In genomic region chr10:78802406-78802805, GRCh38 we compare ENCODE assay signal across 13 cellular contexts.
DNase-seq lines count a peak whose midpoint lies in the region; TF ChIP-seq lines count a peak whose summit lies in the region.
"Had no signal": no experiment of that assay in that cellular context is flagged by ENCODE, and none has a peak within 500 bp of the region (broad histone marks: within the 10 kb centered on the region; RNA-seq: fewer than 3 reads in every experiment).

No MANE protein-coding gene starts in this region.

- DNase-seq in NCI-H446 treated with DMSO at 0.1 percent for 48 hours (lab: John Stamatoyannopoulos, UW) (peak; percentile 52), neural progenitor cell (ENCODE audit: low spot score) (no peak), tibial nerve (ENCODE audit: low spot score in 2 of 2) (no peak), T-helper 1 cell (no peak), HEK293T (ENCODE audit: extremely low spot score) (no peak), NCI-H1092 treated with DMSO at 0.1 percent for 48 hours (lab: John Stamatoyannopoulos, UW) (no peak)
- DNase-seq: activated CD4-positive, alpha-beta T cell treated with anti-CD3 and anti-CD28 coated beads, Interleukin-2, amount 50 U/mL, for 4 hours; activated T-cell treated with anti-CD3 and anti-CD28 coated beads, Interleukin-2, amount 50 U/mL, for 48 hours; CD4-positive, CD25-positive, alpha-beta regulatory T cell; DND-41; head of caudate nucleus; MV-4-11 had no signal

- no peak overlapping the region for H3K4me2 ChIP-seq in neural progenitor cell

- no peak for TF ChIP-seq POLR2A in tibial nerve (IDR thresholded peaks at IDR 0.05)

- CTCF ChIA-PET in HEK293T (lab: Yijun Ruan, JAX): no interaction called here

- H3K79me2 ChIP-seq in neural progenitor cell (ENCODE audit: low read depth): no peaks in the 10 kb centered on the region

- TF ChIP-seq CTCF in neural progenitor cell (IDR thresholded peaks at IDR 0.05) (no peak), tibial nerve (IDR thresholded peaks at IDR 0.05) (no peak)

- no peaks in the 10 kb centered on the region for H3F3A ChIP-seq in neural progenitor cell (ENCODE audit: low read depth)

- H3K9me3 ChIP-seq in neural progenitor cell (ENCODE audit: low read depth) (no peaks in the 10 kb centered on the region), tibial nerve (no peaks in the 10 kb centered on the region)

- H3K27me3 Mint-ChIP-seq in neural progenitor cell (ENCODE audit: insufficient read depth, low read depth): peaks cover 15% of the 10 kb centered on the region
- H3K27me3 Mint-ChIP-seq: CD4-positive, CD25-positive, alpha-beta regulatory T cell had no signal

- WGBS in tibial nerve, 2 donors: 54% methylated on average over 5 of the region's 5 CpGs

- no peak overlapping the region for H2AFZ ChIP-seq in neural progenitor cell (replicated peaks)

- no peaks in the 10 kb centered on the region for H3K9me3 Mint-ChIP-seq in neural progenitor cell
- H3K9me3 Mint-ChIP-seq: CD4-positive, CD25-positive, alpha-beta regulatory T cell had no signal

- H3K36me3 Mint-ChIP-seq in neural progenitor cell: no peaks in the 10 kb centered on the region
- H3K36me3 Mint-ChIP-seq: CD4-positive, CD25-positive, alpha-beta regulatory T cell had no signal

- H3K36me3 ChIP-seq in neural progenitor cell (no peaks in the 10 kb centered on the region), tibial nerve (no peaks in the 10 kb centered on the region)

- no peak for TF ChIP-seq EP300 in tibial nerve (IDR thresholded peaks at IDR 0.05)

- peak overlapping the region; percentile 60 for H3K27ac Mint-ChIP-seq in neural progenitor cell
- H3K27ac Mint-ChIP-seq: CD4-positive, CD25-positive, alpha-beta regulatory T cell had no signal

- H3K27me3 ChIP-seq in neural progenitor cell: no peaks in the 10 kb centered on the region
- H3K27me3 ChIP-seq in tibial nerve: no peaks in the 10 kb centered on the region

- H3K4me3 Mint-ChIP-seq in neural progenitor cell: no peak overlapping the region
- H3K4me3 Mint-ChIP-seq: CD4-positive, CD25-positive, alpha-beta regulatory T cell had no signal

- no peaks in the 10 kb centered on the region for H4K20me1 ChIP-seq in neural progenitor cell (ENCODE audit: low read depth)

- H3K27ac ChIP-seq in cingulate gyrus (ENCODE audit: low read depth, low read length): peak overlapping the region; percentile 52
- no peak overlapping the region for H3K27ac ChIP-seq in neural progenitor cell
- peak overlapping the region in 3 of 4 donors; percentile 61 to 78 (median 73) for H3K27ac ChIP-seq in tibial nerve

- H3K9ac ChIP-seq in neural progenitor cell: no peak overlapping the region

- POLR2A ChIA-PET in HEK293T (lab: Yijun Ruan, JAX): no interaction called here

- H3K4me3 ChIP-seq in neural progenitor cell (no peak overlapping the region), tibial nerve (no peak overlapping the region)

- H3K4me1 ChIP-seq in neural progenitor cell: peaks cover 4% of the 10 kb centered on the region
- peaks cover 0 to 62% (median 24%) of the 10 kb centered on the region in 4 donors for H3K4me1 ChIP-seq in tibial nerve

- H3K4me1 Mint-ChIP-seq in neural progenitor cell: peaks cover 32% of the 10 kb centered on the region
- H3K4me1 Mint-ChIP-seq: CD4-positive, CD25-positive, alpha-beta regulatory T cell had no signal

TF ChIP-seq in HEK293T, 16 proteins besides CTCF, POLR2A, EP300 and RAD21:
- no peak for TF ChIP-seq LEF1 (IDR thresholded peaks at IDR 0.05; ENCODE audit: borderline replicate concordance)
- no peak for TF ChIP-seq SUZ12 (IDR thresholded peaks at IDR 0.05)
- TF ChIP-seq BHLHE40 (IDR thresholded peaks at IDR 0.05; ENCODE audit: borderline replicate concordance): no peak
- no peak for TF ChIP-seq TARDBP (IDR thresholded peaks at IDR 0.05)
- no peak for TF ChIP-seq PKNOX1 (IDR thresholded peaks at IDR 0.05)
- TF ChIP-seq HDGF (IDR thresholded peaks at IDR 0.05; ENCODE audit: borderline replicate concordance): no peak
- TF ChIP-seq L3MBTL2 (conservative IDR thresholded peaks at IDR 0.05): no peak
- TF ChIP-seq ZNF384 (IDR thresholded peaks at IDR 0.05): no peak
- no peak for TF ChIP-seq CTBP1 (IDR thresholded peaks at IDR 0.05; ENCODE audit: borderline replicate concordance)
- TF ChIP-seq ARNT (IDR thresholded peaks at IDR 0.05): no peak
- TF ChIP-seq FOXK2 (IDR thresholded peaks at IDR 0.05): no peak
- no peak for TF ChIP-seq NFRKB (IDR thresholded peaks at IDR 0.05)
- no peak for TF ChIP-seq ELF4 (IDR thresholded peaks at IDR 0.05)
- no peak for TF ChIP-seq SP1 (IDR thresholded peaks at IDR 0.05)
- no peak for TF ChIP-seq FOXM1 (IDR thresholded peaks at IDR 0.05; ENCODE audit: borderline replicate concordance)
- no peak for TF ChIP-seq FOXA1 (IDR thresholded peaks at IDR 0.05)
